Comparison of ENCODE assay signal across 11 cellular contexts in the genomic region with DNA sequence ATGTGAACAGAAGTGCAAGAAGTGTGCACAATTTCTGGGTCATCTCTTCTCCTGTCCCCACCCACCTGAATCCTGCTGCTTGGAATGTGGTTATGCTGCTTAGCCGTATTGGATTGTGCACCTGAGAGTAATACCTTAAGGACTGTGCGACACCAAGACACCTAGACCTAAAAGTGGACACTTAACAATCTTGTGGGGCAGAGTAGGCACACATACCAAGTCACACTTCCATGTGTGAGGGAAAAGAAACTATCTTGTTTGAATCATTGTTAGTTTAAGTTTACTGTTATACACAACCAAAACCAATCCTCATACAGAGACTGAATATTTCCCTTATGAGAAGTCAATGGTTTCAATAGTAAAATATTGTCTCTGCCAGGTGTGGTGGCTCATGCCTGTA.
A peak's percentile ranks its signal among the peaks of the same experiment; 100 is the strongest.
DNase-seq lines count a peak whose midpoint lies in the region; ATAC-seq and TF ChIP-seq lines count a peak whose summit lies in the region.
"Had no signal": no experiment of that assay in that cellular context is flagged by ENCODE, and none has a peak within 500 bp of the region (broad histone marks: within the 10 kb centered on the region; RNA-seq: fewer than 3 reads in every experiment).

No MANE protein-coding gene starts in this region.

- ATAC-seq in GM18868 (IDR thresholded peaks at IDR 0.05; ENCODE audit: unreplicated experiment) (peak; percentile 37), HCT116 (peak; percentile 65; the same call in 1 of the 2 replicates), RWPE2 (ENCODE audit: low read depth) (peak; percentile 52), HG03469 (IDR thresholded peaks at IDR 0.05; ENCODE audit: unreplicated experiment) (no peak), GM21737 (IDR thresholded peaks at IDR 0.05; ENCODE audit: unreplicated experiment) (no peak)

- H3K9me2 ChIP-seq in HCT116 (ENCODE audit: insufficient read depth): no peaks in the 10 kb centered on the region

- no peaks in the 10 kb centered on the region for H3K27me3 ChIP-seq in HCT116 (ENCODE audit: insufficient read depth, low read length)
- H3K27me3 ChIP-seq in RWPE2 (ENCODE audit: insufficient read depth, poor library complexity, severe bottlenecking): no peaks in the 10 kb centered on the region
- no peaks in the 10 kb centered on the region for H3K27me3 ChIP-seq in osteoblast (ENCODE audit: insufficient read depth, low read length)
- H3K27me3 ChIP-seq: cardiac muscle cell had no signal

- H4K20me1 ChIP-seq in HCT116 (ENCODE audit: insufficient read depth) (no peaks in the 10 kb centered on the region), osteoblast (ENCODE audit: insufficient read depth, low read length) (no peaks in the 10 kb centered on the region)

- BruUV-seq in HCT116 (replicated peaks; lab: Mats Ljungman, UMichigan): no TSS peak

- POLR2A ChIA-PET in HCT116 (lab: Charles Lee): interaction anchor here (0.8 kb wide), 1 partner anchor 12 kb away, joined by 3 read pairs; no protein-coding TSS in a partner anchor

- peak overlapping the region; percentile 12; the same call in 1 of the 2 replicates for H3K4me2 ChIP-seq in HCT116 (ENCODE audit: low read length)
- H3K4me2 ChIP-seq in osteoblast (ENCODE audit: insufficient read depth, low read length): no peak overlapping the region

- RAD21 ChIA-PET in HCT116 (lab: Charles Lee; ENCODE audit: low non-redundant PET in 1 of 2, low total read pairs in 2 of 2, uncharacterized antibody in 2 of 2, unreplicated experiment in 2 of 2): no interaction called here

- no peak overlapping the region for H2AFZ ChIP-seq in HCT116 (ENCODE audit: low read depth, low read length, poor library complexity, severe bottlenecking)
- no peak overlapping the region for H2AFZ ChIP-seq in osteoblast (ENCODE audit: low read length)

- H3K4me1 ChIP-seq in HCT116 (ENCODE audit: control insufficient read depth in 1 of 2, insufficient read depth in 2 of 2, low read length in 2 of 2) (peaks cover 0 to 19% of the 10 kb centered on the region in 2 experiments; a peak in 1 of 4 replicates), RWPE2 (ENCODE audit: insufficient read depth, poor library complexity, severe bottlenecking) (peaks cover 16% of the 10 kb centered on the region), osteoblast (ENCODE audit: insufficient read depth, low read length) (peaks cover 29% of the 10 kb centered on the region)

- no peak for TF ChIP-seq CTCF in HCT116 (IDR thresholded peaks at IDR 0.05 in 2 of 3, conservative IDR thresholded peaks at IDR 0.05 in 1 of 3; ENCODE audit: borderline replicate concordance in 1 of 3, insufficient read depth in 1 of 3, low read depth in 2 of 3, low read length in 2 of 3)
- no peak for TF ChIP-seq CTCF in RWPE2 (IDR thresholded peaks at IDR 0.05; ENCODE audit: poor library complexity, severe bottlenecking)
- no peak for TF ChIP-seq CTCF in osteoblast (IDR thresholded peaks at IDR 0.05; ENCODE audit: extremely low read depth, low read depth, low read length)

- no peaks in the 10 kb centered on the region for H3K79me2 ChIP-seq in HCT116 (ENCODE audit: insufficient read depth, low read length)
- H3K79me2 ChIP-seq in osteoblast (ENCODE audit: insufficient read depth, low read length): no peaks in the 10 kb centered on the region

- DNase-seq in HCT116 (ENCODE audit: low read depth, low spot score) (no peak), RWPE2 (ENCODE audit: low spot score) (no peak), osteoblast (ENCODE audit: insufficient read length, low spot score, missing footprints) (no peak), Kasumi-1 (lab: John Stamatoyannopoulos, UW) (no peak), NCI-H1694 treated with DMSO at 0.1 percent for 48 hours (lab: John Stamatoyannopoulos, UW) (no peak)
- DNase-seq: CD4-positive, CD25-positive, alpha-beta regulatory T cell; OCI-M1 had no signal

- no peak for TF ChIP-seq RAD21 in HCT116 (IDR thresholded peaks at IDR 0.05; ENCODE audit: low read depth)

- intact Hi-C loops in HCT116 (cut with micrococcal nuclease): loop anchor here (10.0 kb wide), 1 partner anchor 354 kb away; no protein-coding TSS in a partner anchor

- H3K36me3 ChIP-seq in HCT116 (ENCODE audit: control insufficient read depth in 1 of 2, insufficient read depth in 2 of 2, low read length in 2 of 2) (no peaks in the 10 kb centered on the region), RWPE2 (ENCODE audit: low read depth) (no peaks in the 10 kb centered on the region), osteoblast (ENCODE audit: insufficient read depth, low read length) (peaks cover 6% of the 10 kb centered on the region)
- H3K36me3 ChIP-seq: cardiac muscle cell had no signal

- no peak overlapping the region for H3K9ac ChIP-seq in HCT116 (ENCODE audit: low read length)

- CTCF ChIA-PET in HCT116 (lab: Charles Lee): no interaction called here

- no peak for TF ChIP-seq POLR2A in HCT116 (IDR thresholded peaks at IDR 0.05; ENCODE audit: borderline replicate concordance, extremely low read depth, insufficient read depth, insufficient read length)

- no peak overlapping the region for H3K27ac ChIP-seq in HCT116 (ENCODE audit: low read depth, low read length)
- H3K27ac ChIP-seq in RWPE2 (ENCODE audit: poor library complexity, severe bottlenecking): peak overlapping the region; percentile 24
- H3K27ac ChIP-seq in osteoblast (ENCODE audit: low read depth, low read length): peak overlapping the region; percentile 67
- H3K27ac ChIP-seq: cardiac muscle cell had no signal

- H3K4me3 ChIP-seq in HCT116 (replicated peaks in 1 of 2; ENCODE audit: low read depth in 1 of 2, low read length in 2 of 2): no peak overlapping the region
- no peak overlapping the region for H3K4me3 ChIP-seq in RWPE2 (ENCODE audit: severe bottlenecking)
- H3K4me3 ChIP-seq in osteoblast (ENCODE audit: insufficient read depth, low read length): no peak overlapping the region
- H3K4me3 ChIP-seq: cardiac muscle cell had no signal

- H3K9me3 ChIP-seq in HCT116 (ENCODE audit: control insufficient read depth in 1 of 2, insufficient read depth in 1 of 2, low read depth in 1 of 2, low read length in 2 of 2) (no peaks in the 10 kb centered on the region; a peak in 1 of 4 replicates), RWPE2 (ENCODE audit: severe bottlenecking) (no peaks in the 10 kb centered on the region), osteoblast (ENCODE audit: low read depth, low read length) (no peaks in the 10 kb centered on the region)

TF ChIP-seq in HCT116, 20 proteins besides CTCF, POLR2A, EP300 and RAD21:
- TF ChIP-seq ELF1 (IDR thresholded peaks at IDR 0.05; ENCODE audit: borderline replicate concordance, low read depth): no peak
- no peak for TF ChIP-seq CEBPB (IDR thresholded peaks at IDR 0.05; ENCODE audit: low read depth)
- TF ChIP-seq EGR1 (IDR thresholded peaks at IDR 0.05; ENCODE audit: low read depth): no peak

Comparison
In these comparisons a context has a peak if more than half of its experiments do, and no peak if none do; other contexts are left out.
1. ATAC-seq: peak in GM18868 (single experiment), HCT116 (single experiment) and RWPE2 (single experiment); none in HG03469 (single experiment) and GM21737 (single experiment).